12 cellular contexts compared by ENCODE assay signal in genomic region chr17:75835315-75835987, GRCh38. TPM values are rescaled to one million over a fixed set of nuclear protein-coding genes. Genes with fewer than 3 reads are reported as not detected.
DNase-seq lines count a peak whose midpoint lies in the region.
"Had no signal": no experiment of that assay in that cellular context is flagged by ENCODE, and none has a peak within 500 bp of the region (broad histone marks: within the 10 kb centered on the region; RNA-seq: fewer than 3 reads in every experiment).

No MANE protein-coding gene starts in this region.

- H3K9me3 Mint-ChIP-seq in IgD-negative memory B cell, result no peaks in the 10 kb centered on the region
- H3K9me3 Mint-ChIP-seq: CD8-positive, alpha-beta T cell had no signal

- H3K36me3 Mint-ChIP-seq in IgD-negative memory B cell, result no peaks in the 10 kb centered on the region

- peaks cover 2 to 7% (median 5%) of the 10 kb centered on the region in 3 donors for H3K4me1 Mint-ChIP-seq in IgD-negative memory B cell

- no peaks in the 10 kb centered on the region for H3K27me3 Mint-ChIP-seq in IgD-negative memory B cell

- in situ Hi-C loops in KBM-7 (cut with MboI; ENCODE audit: low pct_unique_long_range_greater_than_20kb, low sequenced_read_pairs), result no loop called here

- peak overlapping the region in 2 of 3 donors; percentile 18 to 41 for H3K27ac Mint-ChIP-seq in IgD-negative memory B cell

- DNase-seq in D341Med (ENCODE audit: low spot score) (peak; percentile 68), iPS-NIHi11 (ENCODE audit: low spot score) (peak; percentile 82), T-helper 9 cell (no peak), KBM-7 (no peak)
- no peak for DNase-seq in activated CD4-positive, alpha-beta T cell treated with anti-CD3 and anti-CD28 coated beads, Interleukin-2, amount 50 U/mL, for 4 hours
- DNase-seq: activated CD8-positive, alpha-beta T cell treated with anti-CD3 and anti-CD28 coated beads, Interleukin-2, amount 10 ng/mL, durations not matched to agents 7 days and 5 days; activated gamma-delta T cell treated with Interleukin-2 at 50 U/mL for 16 hours; colonic mucosa; GOT3; NCI-H1930 had no signal

- H3K4me3 Mint-ChIP-seq in IgD-negative memory B cell, result no peak overlapping the region
- H3K4me3 Mint-ChIP-seq: CD8-positive, alpha-beta T cell had no signal

RNA-seq across cellular contexts. Expression of gene UNC13D, which starts 8.8 kb away (rescaled TPM):
- polyA plus RNA-seq in IgD-negative memory B cell, result 42.0 TPM

RNA-seq across cellular contexts. Expression of gene WBP2, which starts 19.7 kb away (rescaled TPM):
- 131 TPM for polyA plus RNA-seq in IgD-negative memory B cell

RNA-seq across cellular contexts. Expression of gene TRIM47, which starts 42.9 kb away (rescaled TPM):
- 12.4 TPM for polyA plus RNA-seq in IgD-negative memory B cell

RNA-seq across cellular contexts. Expression of gene UNK, which starts 50.8 kb away (rescaled TPM):
- polyA plus RNA-seq in IgD-negative memory B cell, result 28.6 TPM

Comparison
In these comparisons a context has a peak if more than half of its experiments do, and no peak if none do; other contexts are left out.
1. DNase-seq: peak in D341Med (single experiment) and iPS-NIHi11 (single experiment); none in T-helper 9 cell (single experiment), activated CD4-positive, alpha-beta T cell treated with anti-CD3 and anti-CD28 coated beads, Interleukin-2, amount 50 U/mL, for 4 hours (0 of 2) and KBM-7 (single experiment).